Comparison of ENCODE assay signal across 8 cellular contexts in the genomic region with DNA sequence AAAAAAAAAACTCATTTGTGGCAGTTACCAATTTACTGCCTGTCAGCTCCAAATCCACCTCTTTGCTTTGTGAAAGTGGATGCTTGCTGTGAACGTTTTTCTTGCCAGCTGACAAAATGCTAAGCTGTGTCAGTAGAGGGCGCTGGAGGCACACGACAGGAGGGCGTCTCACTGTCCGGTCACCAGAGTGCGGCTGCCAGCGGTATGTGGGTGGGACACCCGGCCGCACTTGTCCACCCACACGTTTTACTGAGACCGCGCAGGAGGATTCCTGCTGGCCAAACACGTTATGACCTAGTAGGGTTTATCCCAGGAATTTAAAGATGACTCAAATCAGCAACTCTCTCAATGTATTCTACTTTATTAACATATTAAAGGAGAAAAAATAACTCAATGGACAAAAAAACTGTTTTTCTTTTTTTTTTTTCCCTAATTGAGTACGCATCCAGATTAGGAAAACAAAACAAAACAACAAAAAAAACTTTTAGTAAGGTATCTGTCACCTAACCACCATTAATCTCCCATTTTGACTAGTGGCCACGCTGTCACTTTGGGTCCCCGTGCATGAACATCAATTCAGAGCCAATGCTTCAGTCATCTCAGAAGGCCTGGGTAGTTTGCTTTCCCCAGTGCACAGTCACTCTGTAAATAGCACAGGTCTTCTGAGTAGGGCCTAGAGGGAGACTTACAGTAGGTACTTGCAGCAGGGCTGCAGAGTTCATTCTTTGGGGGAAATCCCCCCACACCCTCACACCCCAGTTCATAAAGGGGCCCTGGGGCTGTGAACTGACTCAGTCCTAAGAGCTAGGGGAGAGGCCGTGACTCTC. TPM values are rescaled to one million over a fixed set of nuclear protein-coding genes. Genes with fewer than 3 reads are reported as not detected.
DNase-seq lines count a peak whose midpoint lies in the region; ATAC-seq and TF ChIP-seq lines count a peak whose summit lies in the region.

No MANE protein-coding gene starts in this region.

- ATAC-seq in HG02678 (IDR thresholded peaks at IDR 0.05; ENCODE audit: unreplicated experiment) (peak; percentile 87), T-cell (replicated peaks in 1 of 4) (peak; percentile 76 to 81 (median 78)), heart left ventricle (peak; percentile 90 to 98 (median 97))
- ATAC-seq in activated naive CD8-positive, alpha-beta T cell treated with anti-CD3 and anti-CD28 coated beads, Interleukin-2, amount 50 U/mL, for 24 hours: peak; percentile 100

- H3K27me3 Mint-ChIP-seq in T-cell: no peaks in the 10 kb centered on the region
- no peaks in the 10 kb centered on the region for H3K27me3 Mint-ChIP-seq in activated naive CD8-positive, alpha-beta T cell treated with anti-CD3 and anti-CD28 coated beads, Interleukin-2, amount 50 U/mL, for 24 hours

- peak overlapping the region in 2 of 12 donors; percentile 28 to 29 for H3K4me3 ChIP-seq in heart left ventricle

- POLR2A ChIA-PET in T-cell (lab: Charles Lee): no interaction called here

- in situ Hi-C loops in GM13976 (cut with MboI; ENCODE audit: low sequenced_read_pairs, unreplicated experiment): no loop called here

- no peak for TF ChIP-seq POLR2A in heart left ventricle (IDR thresholded peaks at IDR 0.05)

- CTCF ChIA-PET in T-cell (lab: Charles Lee): interaction anchor here (0.5 to 1.2 kb wide), 6 partner anchors 8 to 183 kb away, joined by 3 to 5 read pairs (median 4); no protein-coding TSS in a partner anchor

- peaks cover 0 to 13% (median 0%) of the 10 kb centered on the region in 12 donors for H3K4me1 ChIP-seq in heart left ventricle

- WGBS in heart left ventricle, 4 donors: 13 to 17% (median 17%) methylated on average over 16 to 17 of the region's 17 CpGs

- H3K27ac ChIP-seq in heart left ventricle: no peak overlapping the region

- DNase-seq in GM13976 (ENCODE audit: low spot score): peak; percentile 80
- DNase-seq in NCI-H1105 (lab: John Stamatoyannopoulos, UW): peak; percentile 76
- peak; percentile 31 to 76 (median 64) for DNase-seq in T-cell
- DNase-seq in activated naive CD8-positive, alpha-beta T cell treated with anti-CD3 and anti-CD28 coated beads, Interleukin-2, amount 50 U/mL, for 24 hours: peak; percentile 87
- DNase-seq in heart left ventricle: peak; percentile 85 to 90 (median 89)
- peak; percentile 80 for DNase-seq in retina
- no peak for DNase-seq in OCI-M2 (lab: John Stamatoyannopoulos, UW; ENCODE audit: unreplicated experiment)

- TF ChIP-seq CTCF in GM13976 (IDR thresholded peaks at IDR 0.05; ENCODE audit: borderline replicate concordance, control extremely low read depth, extremely low read depth, insufficient read depth, missing control alignments) (peak; percentile 94), heart left ventricle (IDR thresholded peaks at IDR 0.05) (peak; percentile 82 to 96 (median 91))

- peaks cover 0 to 10% (median 8%) of the 10 kb centered on the region in 3 donors for H3K4me1 Mint-ChIP-seq in T-cell
- H3K4me1 Mint-ChIP-seq in activated naive CD8-positive, alpha-beta T cell treated with anti-CD3 and anti-CD28 coated beads, Interleukin-2, amount 50 U/mL, for 24 hours: peaks cover 28% of the 10 kb centered on the region

- intact Hi-C loops in heart left ventricle (cut with DNase I): loop anchor here in 6 of 10 donors (1.0 to 5.0 kb wide), 3 partner anchors 36 to 37 kb away; no protein-coding TSS in a partner anchor

- peaks cover 0 to 5% (median 0%) of the 10 kb centered on the region in 12 donors for H3K9me3 ChIP-seq in heart left ventricle

- H3K4me3 Mint-ChIP-seq in T-cell: no peak overlapping the region
- H3K4me3 Mint-ChIP-seq in activated naive CD8-positive, alpha-beta T cell treated with anti-CD3 and anti-CD28 coated beads, Interleukin-2, amount 50 U/mL, for 24 hours: peak overlapping the region; percentile 52

- peak overlapping the region in 1 of 2 donors; percentile 20 for H3K27ac Mint-ChIP-seq in T-cell
- H3K27ac Mint-ChIP-seq in activated naive CD8-positive, alpha-beta T cell treated with anti-CD3 and anti-CD28 coated beads, Interleukin-2, amount 50 U/mL, for 24 hours: peak overlapping the region; percentile 93

- H3K9me3 Mint-ChIP-seq in T-cell: no peaks in the 10 kb centered on the region
- no peaks in the 10 kb centered on the region for H3K9me3 Mint-ChIP-seq in activated naive CD8-positive, alpha-beta T cell treated with anti-CD3 and anti-CD28 coated beads, Interleukin-2, amount 50 U/mL, for 24 hours

- H3K36me3 Mint-ChIP-seq in T-cell: peaks cover 2% of the 10 kb centered on the region
- H3K36me3 Mint-ChIP-seq in activated naive CD8-positive, alpha-beta T cell treated with anti-CD3 and anti-CD28 coated beads, Interleukin-2, amount 50 U/mL, for 24 hours (ENCODE audit: low read depth): no peaks in the 10 kb centered on the region

- H3K27me3 ChIP-seq in heart left ventricle: no peaks in the 10 kb centered on the region

- H3K36me3 ChIP-seq in heart left ventricle: no peaks in the 10 kb centered on the region

RNA-seq across cellular contexts. Expression of gene RPL35A, which starts 43.8 kb away (rescaled TPM):
- 1,000 to 10,000 TPM; 1,657 to 1,935 (median 1,760) TPM for total RNA-seq in T-cell
- total RNA-seq in heart left ventricle: 100 to 1,000 TPM; 374 to 941 (median 729) TPM
- 1,000 to 10,000 TPM; 1,426 to 1,760 TPM for polyA plus RNA-seq in heart left ventricle

RNA-seq across cellular contexts. Expression of gene LMLN, which starts 53.8 kb away (rescaled TPM):
- 1 to 10 TPM; 3.7 to 8.2 (median 5.5) TPM for total RNA-seq in T-cell
- 10 to 100 TPM in 3 of 9 donors, 1 to 10 TPM in 6; 4.1 to 17.1 (median 9.0) TPM for total RNA-seq in heart left ventricle
- polyA plus RNA-seq in heart left ventricle: 1 to 10 TPM; 2.5 to 5.7 TPM
